In genomic region chr22:36306227-36306626, GRCh38 we compare ENCODE assay signal across 30 cellular contexts. TPM values are rescaled to one million over a fixed set of nuclear protein-coding genes. Genes with fewer than 3 reads are reported as not detected.
A peak's percentile ranks its signal among the peaks of the same experiment; 100 is the strongest.
DNase-seq lines count a peak whose midpoint lies in the region; ATAC-seq and TF ChIP-seq lines count a peak whose summit lies in the region.
"Had no signal": no experiment of that assay in that cellular context is flagged by ENCODE, and none has a peak within 500 bp of the region (broad histone marks: within the 10 kb centered on the region; RNA-seq: fewer than 3 reads in every experiment).

No MANE protein-coding gene starts in this region.

- peaks cover 97% of the 10 kb centered on the region for H3K36me3 Mint-ChIP-seq in Caco-2 (ENCODE audit: insufficient read depth, unreplicated experiment)
- H3K36me3 Mint-ChIP-seq in WTC11 = peaks cover 72% of the 10 kb centered on the region
- H3K36me3 Mint-ChIP-seq in stimulated activated effector memory CD8-positive, alpha-beta T cell treated with anti-CD3 and anti-CD28 coated beads, Interleukin-12 subunit alpha, Interleukin-12 subunit beta, amount 100 ng/mL, for 72 hours = peaks cover 100% of the 10 kb centered on the region
- H3K36me3 Mint-ChIP-seq in progenitor cell of endocrine pancreas (ENCODE audit: insufficient read depth) = peaks cover 24% of the 10 kb centered on the region

- ATAC-seq in WTC11 (no peak), gastroesophageal sphincter (no peak), heart right ventricle (no peak)
- ATAC-seq in stimulated activated effector memory CD8-positive, alpha-beta T cell treated with anti-CD3 and anti-CD28 coated beads, Interleukin-12 subunit alpha, Interleukin-12 subunit beta, amount 100 ng/mL, for 72 hours = no peak
- ATAC-seq: activated CD4-positive, alpha-beta T cell treated with anti-CD3 and anti-CD28 coated beads for 36 hours; activated CD8-positive, alpha-beta T cell treated with anti-CD3 and anti-CD28 coated beads for 36 hours; natural killer cell treated with Interleukin-12 subunit alpha and Interleukin-12 subunit beta and Interleukin-15 and Interleukin-18, amount 100 ng/mL, for 72 hours; Panc1 had no signal

- H4K20me1 ChIP-seq in SK-N-SH (ENCODE audit: insufficient read depth) = peaks cover 74% of the 10 kb centered on the region

- no TSS peak for BruUV-seq in Caco-2 (replicated peaks; lab: Mats Ljungman, UMichigan)

- H3K9me3 Mint-ChIP-seq in Caco-2 (ENCODE audit: unreplicated experiment) = no peaks in the 10 kb centered on the region
- H3K9me3 Mint-ChIP-seq in WTC11 = no peaks in the 10 kb centered on the region
- no peaks in the 10 kb centered on the region for H3K9me3 Mint-ChIP-seq in stimulated activated effector memory CD8-positive, alpha-beta T cell treated with anti-CD3 and anti-CD28 coated beads, Interleukin-12 subunit alpha, Interleukin-12 subunit beta, amount 100 ng/mL, for 72 hours
- H3K9me3 Mint-ChIP-seq in progenitor cell of endocrine pancreas (ENCODE audit: low read depth) = no peaks in the 10 kb centered on the region
- H3K9me3 Mint-ChIP-seq: activated CD8-positive, alpha-beta T cell treated with anti-CD3 and anti-CD28 coated beads for 36 hours; activated naive CD4-positive, alpha-beta T cell treated with anti-CD3 and anti-CD28 coated beads, Interleukin-2, amount 50 U/mL, for 24 hours; activated T-helper 2 cell treated with anti-CD3 and anti-CD28 coated beads, Interferon-gamma antibody, Interleukin-2, Interleukin-4, amounts not matched to agents 10 μg/mL and 5 μg/mL and 100 μg/mL, durations not matched to agents 14 hours and 24 hours and 36 hours; natural killer cell treated with Interleukin-12 subunit alpha and Interleukin-12 subunit beta and Interleukin-15 and Interleukin-18, amount 100 ng/mL, for 72 hours had no signal

- H3K9me3 ChIP-seq in Caco-2 (no peaks in the 10 kb centered on the region), gastroesophageal sphincter (no peaks in the 10 kb centered on the region), SK-N-SH (no peaks in the 10 kb centered on the region), heart right ventricle (no peaks in the 10 kb centered on the region), suprapubic skin (no peaks in the 10 kb centered on the region)
- H3K9me3 ChIP-seq: stomach, upper lobe of left lung had no signal

- H3K27ac Mint-ChIP-seq in Caco-2 (ENCODE audit: unreplicated experiment) (peak overlapping the region; percentile 21), WTC11 (peak overlapping the region; percentile 36; the same call in 1 of the 2 replicates), progenitor cell of endocrine pancreas (no peak overlapping the region)
- peak overlapping the region; percentile 58 for H3K27ac Mint-ChIP-seq in stimulated activated effector memory CD8-positive, alpha-beta T cell treated with anti-CD3 and anti-CD28 coated beads, Interleukin-12 subunit alpha, Interleukin-12 subunit beta, amount 100 ng/mL, for 72 hours
- H3K27ac Mint-ChIP-seq: activated CD4-positive, alpha-beta T cell treated with anti-CD3 and anti-CD28 coated beads for 36 hours; activated CD8-positive, alpha-beta T cell treated with anti-CD3 and anti-CD28 coated beads for 36 hours; activated naive CD4-positive, alpha-beta T cell treated with anti-CD3 and anti-CD28 coated beads, Interleukin-2, amount 50 U/mL, for 24 hours; activated T-helper 2 cell treated with anti-CD3 and anti-CD28 coated beads, Interferon-gamma antibody, Interleukin-2, Interleukin-4, amounts not matched to agents 10 μg/mL and 5 μg/mL and 100 μg/mL, durations not matched to agents 14 hours and 24 hours and 36 hours; natural killer cell treated with Interleukin-12 subunit alpha and Interleukin-12 subunit beta and Interleukin-15 and Interleukin-18, amount 100 ng/mL, for 72 hours had no signal

- TF ChIP-seq CTCF in Caco-2 (IDR thresholded peaks at IDR 0.05; ENCODE audit: insufficient read depth in 1 of 2, low read depth in 1 of 2, low read length in 1 of 2, severe bottlenecking in 1 of 2, unreplicated experiment in 1 of 2) = no peak
- no peak for TF ChIP-seq CTCF in WTC11 (IDR thresholded peaks at IDR 0.05)
- no peak for TF ChIP-seq CTCF in gastroesophageal sphincter (IDR thresholded peaks at IDR 0.05)
- TF ChIP-seq CTCF in SK-N-SH (IDR thresholded peaks at IDR 0.05) = no peak
- no peak for TF ChIP-seq CTCF in progenitor cell of endocrine pancreas (IDR thresholded peaks at IDR 0.05; ENCODE audit: unreplicated experiment)
- TF ChIP-seq CTCF in heart right ventricle (IDR thresholded peaks at IDR 0.05) = no peak
- no peak for TF ChIP-seq CTCF in suprapubic skin (IDR thresholded peaks at IDR 0.05)

- TF ChIP-seq POLR2A in gastroesophageal sphincter (IDR thresholded peaks at IDR 0.05) = no peak
- TF ChIP-seq POLR2A in suprapubic skin (IDR thresholded peaks at IDR 0.05) = no peak

- H3K9ac ChIP-seq in SK-N-SH = no peak overlapping the region

- intact Hi-C loops in Caco-2 (cut with micrococcal nuclease; ENCODE audit: unreplicated experiment) (no loop called here), heart right ventricle (cut with DNase I) (no loop called here)

- H3K79me2 ChIP-seq in SK-N-SH (ENCODE audit: insufficient read depth) = peaks cover 99% of the 10 kb centered on the region

- POLR2A ChIA-PET in Caco-2 (lab: Charles Lee) = no interaction called here
- POLR2A ChIA-PET in WTC11 (lab: Charles Lee) = no interaction called here
- POLR2A ChIA-PET in SK-N-SH (lab: Yijun Ruan, JAX) = no interaction called here

- H3K4me1 ChIP-seq in Caco-2 (no peaks in the 10 kb centered on the region), gastroesophageal sphincter (peaks cover 0 to 43% (median 12%) of the 10 kb centered on the region in 3 donors), SK-N-SH (ENCODE audit: control insufficient read depth in 1 of 2, insufficient read depth in 2 of 2, low read depth in 1 of 2, low read length in 1 of 2) (no peaks in the 10 kb centered on the region), heart right ventricle (peaks cover 0 to 5% (median 0%) of the 10 kb centered on the region in 9 donors), suprapubic skin (no peaks in the 10 kb centered on the region)

- no peak for TF ChIP-seq RAD21 in SK-N-SH (IDR thresholded peaks at IDR 0.05; ENCODE audit: low read length)

- no peaks in the 10 kb centered on the region for H3K27me3 ChIP-seq in Caco-2 (replicated peaks; ENCODE audit: control insufficient read depth, insufficient read depth, low read length)
- no peaks in the 10 kb centered on the region for H3K27me3 ChIP-seq in gastroesophageal sphincter
- no peaks in the 10 kb centered on the region for H3K27me3 ChIP-seq in SK-N-SH (ENCODE audit: insufficient read depth)
- no peaks in the 10 kb centered on the region for H3K27me3 ChIP-seq in heart right ventricle
- H3K27me3 ChIP-seq in suprapubic skin = no peaks in the 10 kb centered on the region
- H3K27me3 ChIP-seq: stomach, upper lobe of left lung had no signal

- H3K4me3 ChIP-seq in Caco-2 (ENCODE audit: low read depth, low read length) = no peak overlapping the region
- no peak overlapping the region for H3K4me3 ChIP-seq in gastroesophageal sphincter
- no peak overlapping the region for H3K4me3 ChIP-seq in SK-N-SH (ENCODE audit: low read depth in 2 of 2, low read length in 1 of 2)
- no peak overlapping the region for H3K4me3 ChIP-seq in heart right ventricle
- no peak overlapping the region for H3K4me3 ChIP-seq in suprapubic skin
- H3K4me3 ChIP-seq: coronary artery, stomach, upper lobe of left lung had no signal

- H3K4me1 Mint-ChIP-seq in Caco-2 (ENCODE audit: low read depth, unreplicated experiment) (no peaks in the 10 kb centered on the region), WTC11 (no peaks in the 10 kb centered on the region), progenitor cell of endocrine pancreas (ENCODE audit: low read depth) (no peaks in the 10 kb centered on the region)
- peaks cover 10% of the 10 kb centered on the region for H3K4me1 Mint-ChIP-seq in stimulated activated effector memory CD8-positive, alpha-beta T cell treated with anti-CD3 and anti-CD28 coated beads, Interleukin-12 subunit alpha, Interleukin-12 subunit beta, amount 100 ng/mL, for 72 hours

- H3K4me2 ChIP-seq in SK-N-SH = no peak overlapping the region

- CTCF ChIA-PET in Caco-2 (lab: Charles Lee) (no interaction called here), WTC11 (lab: Charles Lee) (interaction anchor here (1.7 kb wide), 1 partner anchor 164 kb away, joined by 6 read pairs; no protein-coding TSS in a partner anchor), SK-N-SH (lab: Yijun Ruan, JAX) (interaction anchor here (2.4 kb wide), 1 partner anchor 164 kb away, joined by 13 read pairs; no protein-coding TSS in a partner anchor)

- no peaks in the 10 kb centered on the region for H3K9me2 ChIP-seq in SK-N-SH

- H3K4me3 Mint-ChIP-seq in Caco-2 (ENCODE audit: unreplicated experiment) (no peak overlapping the region), WTC11 (no peak overlapping the region), progenitor cell of endocrine pancreas (ENCODE audit: low read depth) (no peak overlapping the region)
- no peak overlapping the region for H3K4me3 Mint-ChIP-seq in stimulated activated effector memory CD8-positive, alpha-beta T cell treated with anti-CD3 and anti-CD28 coated beads, Interleukin-12 subunit alpha, Interleukin-12 subunit beta, amount 100 ng/mL, for 72 hours
- H3K4me3 Mint-ChIP-seq: activated CD4-positive, alpha-beta T cell treated with anti-CD3 and anti-CD28 coated beads for 36 hours; activated CD8-positive, alpha-beta T cell treated with anti-CD3 and anti-CD28 coated beads for 36 hours; activated naive CD4-positive, alpha-beta T cell treated with anti-CD3 and anti-CD28 coated beads, Interleukin-2, amount 50 U/mL, for 24 hours; natural killer cell treated with Interleukin-12 subunit alpha and Interleukin-12 subunit beta and Interleukin-15 and Interleukin-18, amount 100 ng/mL, for 72 hours had no signal

- 60 to 67% methylated on average over 2 of the region's 18 CpGs for WGBS in gastroesophageal sphincter (ENCODE audit: low coverage in 1 of 2), 2 donors
- 93% methylated on average over 15 of the region's 18 CpGs for WGBS in SK-N-SH (ENCODE audit: low lambda C conversion rate)
- WGBS in heart right ventricle, 2 donors = 84 to 85% methylated on average over 18 of the region's 18 CpGs
- WGBS in suprapubic skin = 88% methylated on average over 17 of the region's 18 CpGs

- TF ChIP-seq EP300 in gastroesophageal sphincter (IDR thresholded peaks at IDR 0.05) (no peak), SK-N-SH (IDR thresholded peaks at IDR 0.05; ENCODE audit: borderline replicate concordance in 1 of 2, low read depth in 1 of 2, low read length in 1 of 2) (no peak), suprapubic skin (IDR thresholded peaks at IDR 0.05) (no peak)

- H2AFZ ChIP-seq in SK-N-SH (ENCODE audit: low read depth) = no peak overlapping the region

- peaks cover 64% of the 10 kb centered on the region for H3F3A ChIP-seq in SK-N-SH (replicated peaks; ENCODE audit: insufficient read depth)

- no peaks in the 10 kb centered on the region for H3K27me3 Mint-ChIP-seq in Caco-2 (ENCODE audit: insufficient read depth, unreplicated experiment)
- H3K27me3 Mint-ChIP-seq in WTC11 (ENCODE audit: low read depth) = no peaks in the 10 kb centered on the region
- no peaks in the 10 kb centered on the region for H3K27me3 Mint-ChIP-seq in progenitor cell of endocrine pancreas
- H3K27me3 Mint-ChIP-seq: activated CD4-positive, alpha-beta T cell treated with anti-CD3 and anti-CD28 coated beads for 36 hours; activated CD8-positive, alpha-beta T cell treated with anti-CD3 and anti-CD28 coated beads for 36 hours; activated naive CD4-positive, alpha-beta T cell treated with anti-CD3 and anti-CD28 coated beads, Interleukin-2, amount 50 U/mL, for 24 hours; natural killer cell treated with Interleukin-12 subunit alpha and Interleukin-12 subunit beta and Interleukin-15 and Interleukin-18, amount 100 ng/mL, for 72 hours had no signal

- H3K36me3 ChIP-seq in Caco-2 (ENCODE audit: control insufficient read depth, insufficient read depth, low read length) (peaks cover 6% of the 10 kb centered on the region), gastroesophageal sphincter (peaks cover 0 to 100% of the 10 kb centered on the region in 2 donors), SK-N-SH (replicated peaks in 1 of 2; ENCODE audit: control insufficient read depth in 1 of 2, insufficient read depth in 2 of 2, low read length in 1 of 2) (peaks cover 83 to 87% of the 10 kb centered on the region in 2 experiments), heart right ventricle (peaks cover 33 to 100% (median 95%) of the 10 kb centered on the region in 9 donors), suprapubic skin (peaks cover 98% of the 10 kb centered on the region)

- peak overlapping the region in 3 of 4 donors; percentile 84 to 89 (median 87) for H3K27ac ChIP-seq in gastroesophageal sphincter
- no peak overlapping the region for H3K27ac ChIP-seq in SK-N-SH (ENCODE audit: low read depth in 2 of 2, low read length in 1 of 2)
- H3K27ac ChIP-seq in heart right ventricle = peak overlapping the region in 1 of 10 donors; percentile 6
- no peak overlapping the region for H3K27ac ChIP-seq in suprapubic skin

- DNase-seq in Caco-2 (no peak), WTC11 (ENCODE audit: low spot score) (no peak), SK-N-SH (no peak), progenitor cell of endocrine pancreas (ENCODE audit: low spot score, unreplicated experiment) (no peak), heart right ventricle (no peak), suprapubic skin (ENCODE audit: low spot score in 2 of 2) (no peak)
- no peak for DNase-seq in stimulated activated effector memory CD8-positive, alpha-beta T cell treated with anti-CD3 and anti-CD28 coated beads, Interleukin-12 subunit alpha, Interleukin-12 subunit beta, amount 100 ng/mL, for 72 hours (ENCODE audit: low spot score in 2 of 2)
- DNase-seq: activated CD4-positive, alpha-beta T cell treated with anti-CD3 and anti-CD28 coated beads for 36 hours; activated CD8-positive, alpha-beta memory T cell treated with anti-CD3 and anti-CD28 coated beads, Interleukin-2, amount 50 U/mL, for 48 hours; activated CD8-positive, alpha-beta T cell treated with anti-CD3 and anti-CD28 coated beads for 36 hours; C1 segment of cervical spinal cord; Calu3; DMS79; effector memory CD4-positive, alpha-beta T cell; GDM1; HCEC 1CT; MV-4-11; NCI-H1436 treated with DMSO at 0.1 percent for 48 hours; NCI-H345; retina; SHP77 treated with DMSO at 0.1 percent for 48 hours; small intestine; stomach; upper lobe of left lung had no signal

RNA-seq across cellular contexts. Expression of gene APOL1, which starts 53.3 kb away (rescaled TPM):
- total RNA-seq in Caco-2 (2022) (0.32 and 0.39 TPM in 2 replicates), WTC11 (2021) (0.27 to 0.41 TPM (median 0.35 TPM) in 3 replicates), gastroesophageal sphincter (10 to 100 TPM in 3 of 4 donors, 1 to 10 TPM in 1; 10.0 to 53.7 (median 26.0) TPM), progenitor cell of endocrine pancreas (0.12 TPM in 1 of 2 replicates, not detected in the other), heart right ventricle (100 to 1,000 TPM in 1 of 10 donors, 10 to 100 TPM in 8, 1 to 10 TPM in 1; 9.8 to 121 (median 16.4) TPM), suprapubic skin (1 to 10 TPM; 1.2 to 7.3 (median 3.0) TPM)
- polyA plus RNA-seq in SK-N-SH (2012; rRNA removed) (0.42 and 0.56 TPM in 2 replicates), heart right ventricle (10 to 100 TPM; 18.3 to 18.7 TPM)
- polyA plus RNA-seq in SK-N-SH (2012; cell fraction: cytosol; rRNA removed) = 0.36 and 0.62 TPM in 2 replicates
- 0.33 and 0.64 TPM in 2 replicates for polyA plus RNA-seq in SK-N-SH (2012; cell fraction: nucleus; rRNA removed)

Comparison
In these comparisons a context has a peak if more than half of its experiments do, and no peak if none do; other contexts are left out.
1. H3K27ac ChIP-seq: peak in gastroesophageal sphincter (3 of 4); none in SK-N-SH (0 of 2) and suprapubic skin (single experiment).